7 cellular contexts compared by ENCODE assay signal in the genomic region with DNA sequence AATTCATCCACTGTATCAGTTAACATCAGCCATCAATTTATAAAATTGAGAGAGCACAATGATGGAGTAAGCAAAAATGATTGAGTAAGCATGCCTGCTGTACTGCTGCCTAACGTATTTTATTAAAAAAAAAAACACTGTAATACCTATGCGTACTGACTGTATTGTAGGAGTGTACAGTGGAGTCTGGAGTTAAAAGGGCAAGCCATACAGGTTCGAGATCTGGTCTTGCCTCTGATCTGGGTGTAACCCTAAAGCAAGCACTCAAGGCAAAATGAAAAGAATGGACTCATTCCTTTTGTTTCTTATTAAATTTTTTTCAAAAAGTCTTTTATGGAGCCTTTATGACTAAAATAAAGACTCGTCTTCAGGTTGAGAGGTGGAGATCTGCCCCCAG.
"Had no signal": no experiment of that assay in that cellular context is flagged by ENCODE, and none has a peak within 500 bp of the region (broad histone marks: within the 10 kb centered on the region; RNA-seq: fewer than 3 reads in every experiment).

No MANE protein-coding gene starts in this region.

- H3K9me3 ChIP-seq: HAP-1 had no signal

- H3K27ac ChIP-seq: GM23248, HL-60 had no signal

- H3K36me3 ChIP-seq: HAP-1 had no signal

- H2AFZ ChIP-seq: GM23248 had no signal

- H3K4me1 ChIP-seq: HAP-1 had no signal

- H3K4me3 ChIP-seq: GM23248, HAP-1 had no signal

- H3K9ac ChIP-seq: GM23248 had no signal

- ATAC-seq: HCT116, HepG2 had no signal

- DNase-seq: GOT3, H7 had no signal

- FAIRE-seq: HepG2 had no signal
